11 cellular contexts compared by ENCODE assay signal in genomic region chr12:120254809-120255208, GRCh38. TPM values are rescaled to one million over a fixed set of nuclear protein-coding genes. Genes with fewer than 3 reads are reported as not detected.
DNase-seq lines count a peak whose midpoint lies in the region; ATAC-seq and TF ChIP-seq lines count a peak whose summit lies in the region.
"Had no signal": no experiment of that assay in that cellular context is flagged by ENCODE, and none has a peak within 500 bp of the region (broad histone marks: within the 10 kb centered on the region; RNA-seq: fewer than 3 reads in every experiment).

No MANE protein-coding gene starts in this region.

- peak overlapping the region; percentile 65 for H3K27ac Mint-ChIP-seq in HFFc6
- H3K27ac Mint-ChIP-seq in activated CD8-positive, alpha-beta T cell treated with anti-CD3 and anti-CD28 coated beads, Interleukin-2, amount 10 ng/mL, durations not matched to agents 7 days and 5 days = peak overlapping the region; percentile 36
- H3K27ac Mint-ChIP-seq: memory B cell; stimulated activated memory B cell treated with anti-CD40 and anti-IgM and Interleukin-4, amounts not matched to agents 10 μg/mL and 1 μg/mL and 100 μg/mL, for 72 hours had no signal

- no peak overlapping the region for H3K4me3 ChIP-seq in skin epidermis
- no peak overlapping the region for H3K4me3 ChIP-seq in foreskin fibroblast (ENCODE audit: low read depth in 1 of 2, low read length in 2 of 2)

- no peaks in the 10 kb centered on the region; the same call in 1 of the 2 replicates for H3K27me3 Mint-ChIP-seq in HFFc6 (ENCODE audit: insufficient read depth)
- no peaks in the 10 kb centered on the region for H3K27me3 Mint-ChIP-seq in activated CD8-positive, alpha-beta T cell treated with anti-CD3 and anti-CD28 coated beads, Interleukin-2, amount 10 ng/mL, durations not matched to agents 7 days and 5 days (ENCODE audit: low read depth)

- peak overlapping the region in 13 of 21 experiments; percentile 2 to 87 (median 61) for H3K27ac ChIP-seq in skin epidermis

- peaks cover 42% of the 10 kb centered on the region for H3K36me3 Mint-ChIP-seq in HFFc6 (ENCODE audit: low read depth)
- H3K36me3 Mint-ChIP-seq in activated CD8-positive, alpha-beta T cell treated with anti-CD3 and anti-CD28 coated beads, Interleukin-2, amount 10 ng/mL, durations not matched to agents 7 days and 5 days (ENCODE audit: low read depth) = peaks cover 51% of the 10 kb centered on the region
- H3K36me3 Mint-ChIP-seq: stimulated activated memory B cell treated with anti-CD40 and anti-IgM and Interleukin-4, amounts not matched to agents 10 μg/mL and 1 μg/mL and 100 μg/mL, for 72 hours had no signal

- ATAC-seq in activated CD8-positive, alpha-beta T cell treated with anti-CD3 and anti-CD28 coated beads, Interleukin-2, amount 10 ng/mL, durations not matched to agents 7 days and 5 days = no peak
- no peak for ATAC-seq in HG03159 (IDR thresholded peaks at IDR 0.05; ENCODE audit: unreplicated experiment)
- ATAC-seq in HG03196 (IDR thresholded peaks at IDR 0.05; ENCODE audit: unreplicated experiment) = no peak
- ATAC-seq in GM21825 (IDR thresholded peaks at IDR 0.05; ENCODE audit: unreplicated experiment) = no peak
- ATAC-seq: stimulated activated memory B cell treated with anti-CD40 and anti-IgM and Interleukin-4, amounts not matched to agents 10 μg/mL and 1 μg/mL and 100 μg/mL, for 72 hours had no signal

- CTCF ChIA-PET in activated CD8-positive, alpha-beta T cell treated with anti-CD3 and anti-CD28 coated beads, Interleukin-2, amount 10 ng/mL, durations not matched to agents 7 days and 5 days (lab: Charles Lee) = interaction anchor here (0.8 to 24.5 kb wide), 8 partner anchors 7 to 54 kb away, joined by 3 to 922 read pairs (median 16); partner anchors contain the start of genes PXN and RPLP0

- peaks cover 89% of the 10 kb centered on the region for H3K4me1 Mint-ChIP-seq in HFFc6 (ENCODE audit: low read depth)
- H3K4me1 Mint-ChIP-seq in activated CD8-positive, alpha-beta T cell treated with anti-CD3 and anti-CD28 coated beads, Interleukin-2, amount 10 ng/mL, durations not matched to agents 7 days and 5 days (ENCODE audit: low read depth) = peaks cover 79% of the 10 kb centered on the region

- POLR2A ChIA-PET in activated CD8-positive, alpha-beta T cell treated with anti-CD3 and anti-CD28 coated beads, Interleukin-2, amount 10 ng/mL, durations not matched to agents 7 days and 5 days (lab: Charles Lee) = interaction anchor here (0.7 to 9.8 kb wide), 3 partner anchors 27 to 54 kb away, joined by 4 to 113 read pairs (median 7); partner anchors contain the start of genes RNU4-1, RNU4-2 and RPLP0

- H3K4me3 Mint-ChIP-seq in HFFc6 = no peak overlapping the region; the same call in 1 of the 2 replicates
- H3K4me3 Mint-ChIP-seq in activated CD8-positive, alpha-beta T cell treated with anti-CD3 and anti-CD28 coated beads, Interleukin-2, amount 10 ng/mL, durations not matched to agents 7 days and 5 days = no peak overlapping the region
- H3K4me3 Mint-ChIP-seq: memory B cell; stimulated activated memory B cell treated with anti-CD40 and anti-IgM and Interleukin-4, amounts not matched to agents 10 μg/mL and 1 μg/mL and 100 μg/mL, for 72 hours had no signal

- no peak; the same call in 1 of the 2 replicates for TF ChIP-seq CTCF in HFFc6 (IDR thresholded peaks at IDR 0.05)
- no peak for TF ChIP-seq CTCF in foreskin fibroblast (IDR thresholded peaks at IDR 0.05; ENCODE audit: low read depth, low read length)

- DNase-seq in HFFc6 (no peak), glomerular endothelial cell (ENCODE audit: extremely low read depth, low read depth, low spot score) (peak; percentile 72), foreskin fibroblast (no peak)
- DNase-seq in activated CD8-positive, alpha-beta T cell treated with anti-CD3 and anti-CD28 coated beads, Interleukin-2, amount 10 ng/mL, durations not matched to agents 7 days and 5 days = no peak
- DNase-seq: NCI-H1092 had no signal

- H3K9me3 Mint-ChIP-seq in HFFc6 = no peaks in the 10 kb centered on the region
- no peaks in the 10 kb centered on the region for H3K9me3 Mint-ChIP-seq in activated CD8-positive, alpha-beta T cell treated with anti-CD3 and anti-CD28 coated beads, Interleukin-2, amount 10 ng/mL, durations not matched to agents 7 days and 5 days (ENCODE audit: insufficient read depth)
- H3K9me3 Mint-ChIP-seq: memory B cell; stimulated activated memory B cell treated with anti-CD40 and anti-IgM and Interleukin-4, amounts not matched to agents 10 μg/mL and 1 μg/mL and 100 μg/mL, for 72 hours had no signal

RNA-seq across cellular contexts. Expression of gene PXN, which starts 10.7 kb away (rescaled TPM):
- total RNA-seq in HFFc6 (2021; fragmentation: NEBNext Ultra II Directional; extraction: Animal tissue kit (Norgen Biotek cat#: 25700)) = 100 to 1,000 TPM; 219 to 290 (median 253) TPM
- total RNA-seq in activated CD8-positive, alpha-beta T cell treated with anti-CD3 and anti-CD28 coated beads, Interleukin-2, amount 10 ng/mL, durations not matched to agents 7 days and 5 days = 100 to 1,000 TPM; 123 to 127 TPM
- total RNA-seq in glomerular endothelial cell = 279 and 332 TPM in 2 replicates

RNA-seq across cellular contexts. Expression of gene RNU4-2, which starts 36.9 kb away (rescaled TPM):
- total RNA-seq in HFFc6 (2021; fragmentation: NEBNext Ultra II Directional; extraction: Animal tissue kit (Norgen Biotek cat#: 25700)) = 1,000 to 10,000 TPM in 5 of 6 experiments, 100 to 1,000 TPM in 1; 743 to 2,047 (median 1,452) TPM
- total RNA-seq in activated CD8-positive, alpha-beta T cell treated with anti-CD3 and anti-CD28 coated beads, Interleukin-2, amount 10 ng/mL, durations not matched to agents 7 days and 5 days = 1,000 to 10,000 TPM; 1,982 to 3,332 TPM
- total RNA-seq in glomerular endothelial cell = under 0.01 TPM in 2 replicates

RNA-seq across cellular contexts. Expression of gene RNU4-1, which starts 38.2 kb away (rescaled TPM):
- total RNA-seq in HFFc6 (2021; fragmentation: NEBNext Ultra II Directional; extraction: Animal tissue kit (Norgen Biotek cat#: 25700)) = 1,000 to 10,000 TPM in 4 of 6 experiments, 100 to 1,000 TPM in 2; 766 to 1,512 (median 1,200) TPM
- total RNA-seq in activated CD8-positive, alpha-beta T cell treated with anti-CD3 and anti-CD28 coated beads, Interleukin-2, amount 10 ng/mL, durations not matched to agents 7 days and 5 days = 1,000 to 10,000 TPM; 1,409 to 2,335 TPM
- under 0.01 TPM in 2 replicates for total RNA-seq in glomerular endothelial cell

RNA-seq across cellular contexts. Expression of gene SIRT4, which starts 47.3 kb away (rescaled TPM):
- 1 to 10 TPM in 3 of 6 experiments, under 1 TPM in 3; 0.84 to 2.1 (median 1.1) TPM for total RNA-seq in HFFc6 (2021; fragmentation: NEBNext Ultra II Directional; extraction: Animal tissue kit (Norgen Biotek cat#: 25700))
- 1 to 10 TPM; 1.2 to 1.4 TPM for total RNA-seq in activated CD8-positive, alpha-beta T cell treated with anti-CD3 and anti-CD28 coated beads, Interleukin-2, amount 10 ng/mL, durations not matched to agents 7 days and 5 days
- 0.24 and 0.88 TPM in 2 replicates for total RNA-seq in glomerular endothelial cell

RNA-seq across cellular contexts. Expression of gene RPLP0, which starts 53.9 kb away (rescaled TPM):
- 1,000 to 10,000 TPM; 2,131 to 2,494 (median 2,241) TPM for total RNA-seq in HFFc6 (2021; fragmentation: NEBNext Ultra II Directional; extraction: Animal tissue kit (Norgen Biotek cat#: 25700))
- total RNA-seq in activated CD8-positive, alpha-beta T cell treated with anti-CD3 and anti-CD28 coated beads, Interleukin-2, amount 10 ng/mL, durations not matched to agents 7 days and 5 days = 1,000 to 10,000 TPM; 2,051 to 2,121 TPM
- total RNA-seq in glomerular endothelial cell = 2,362 and 4,447 TPM in 2 replicates

Comparison
In these comparisons a context has a peak if more than half of its experiments do, and no peak if none do; other contexts are left out.
1. RNA of gene RNU4-2, which starts 36.9 kb away (total RNA-seq): 1,982 to 3,332 TPM in activated CD8-positive, alpha-beta T cell treated with anti-CD3 and anti-CD28 coated beads, Interleukin-2, amount 10 ng/mL, durations not matched to agents 7 days and 5 days and 743 to 2,047 TPM in HFFc6; under 0.01 TPM in glomerular endothelial cell; every median in the first group is over 100 times any median in the second.
2. RNA of gene RNU4-1, which starts 38.2 kb away (total RNA-seq): 1,409 to 2,335 TPM in activated CD8-positive, alpha-beta T cell treated with anti-CD3 and anti-CD28 coated beads, Interleukin-2, amount 10 ng/mL, durations not matched to agents 7 days and 5 days and 766 to 1,512 TPM in HFFc6; under 0.01 TPM in glomerular endothelial cell; every median in the first group is over 100 times any median in the second.